35 cellular contexts compared by ENCODE assay signal in the genomic region with DNA sequence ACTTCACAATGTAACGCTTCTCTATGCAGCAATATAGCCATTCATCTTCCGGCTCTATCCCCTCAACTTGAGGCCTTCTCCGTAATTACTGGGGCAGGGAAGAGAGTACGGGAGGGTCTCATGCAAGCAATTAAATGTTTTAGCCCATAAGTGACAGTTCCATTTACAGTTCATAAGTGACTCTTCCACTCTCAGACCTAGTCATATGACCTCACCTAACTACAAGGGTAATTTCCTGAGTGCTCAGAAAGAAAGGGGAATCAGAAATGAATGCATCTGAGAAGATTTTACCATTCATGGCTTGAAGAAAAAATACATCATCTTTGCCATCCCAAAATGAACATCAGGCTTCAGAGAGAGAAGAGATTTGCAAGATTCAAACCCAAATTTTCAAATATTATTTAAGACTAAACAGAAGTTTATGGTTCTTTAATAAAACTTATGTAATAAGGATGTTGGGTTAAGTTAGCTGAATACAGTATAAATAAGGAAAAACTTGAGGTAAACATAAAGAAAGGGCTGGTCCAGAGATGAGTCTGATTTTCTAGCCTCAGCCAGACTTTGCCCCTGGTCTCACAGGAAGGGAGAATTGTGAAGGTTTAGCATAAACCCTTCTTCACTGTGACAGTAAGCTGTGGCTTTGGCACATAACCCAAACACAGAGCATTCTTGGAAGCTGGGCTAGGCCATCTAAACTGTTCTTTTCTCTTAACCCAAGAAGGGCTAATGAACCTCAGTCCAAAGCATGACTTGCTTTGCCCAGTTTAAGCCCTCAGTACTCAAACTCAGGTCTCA. TPM values are rescaled to one million over a fixed set of nuclear protein-coding genes. Genes with fewer than 3 reads are reported as not detected.
"Had no signal": no experiment of that assay in that cellular context is flagged by ENCODE, and none has a peak within 500 bp of the region (broad histone marks: within the 10 kb centered on the region; RNA-seq: fewer than 3 reads in every experiment).

No MANE protein-coding gene starts in this region.

- H3K4me1 ChIP-seq: adrenal gland, body of pancreas, esophagus muscularis mucosa, gastroesophageal sphincter had no signal

- H3K9me3 Mint-ChIP-seq: activated CD4-positive, alpha-beta memory T cell treated with anti-CD3 and anti-CD28 coated beads, Interleukin-2, amount 10 ng/mL, durations not matched to agents 7 days and 5 days; activated CD4-positive, alpha-beta T cell treated with anti-CD3 and anti-CD28 coated beads, Interleukin-2, amount 10 ng/mL, durations not matched to agents 7 days and 5 days; activated naive CD4-positive, alpha-beta T cell treated with anti-CD3 and anti-CD28 coated beads for 36 hours; activated naive CD4-positive, alpha-beta T cell treated with anti-CD3 and anti-CD28 coated beads, Interleukin-2, amount 50 U/mL, for 24 hours; activated naive CD8-positive, alpha-beta T cell treated with anti-CD3 and anti-CD28 coated beads for 36 hours; activated naive CD8-positive, alpha-beta T cell treated with anti-CD3 and anti-CD28 coated beads, Interleukin-2, amount 50 U/mL, for 24 hours; activated T-helper 1 cell treated with anti-CD3 and anti-CD28 coated beads, Interleukin-12 subunit alpha, Interleukin-12 subunit beta, Interleukin-2, Interleukin-4 antibody, amounts not matched to agents 30 ng/mL and 10 ng/mL and 1 ng/mL, durations not matched to agents 14 hours and 24 hours and 36 hours; activated T-helper 2 cell treated with anti-CD3 and anti-CD28 coated beads, Interferon-gamma antibody, Interleukin-2, Interleukin-4, amounts not matched to agents 10 μg/mL and 5 μg/mL and 100 μg/mL, durations not matched to agents 14 hours and 24 hours and 36 hours; effector memory CD8-positive, alpha-beta T cell; WTC11 had no signal

- H3K4me1 Mint-ChIP-seq: activated CD4-positive, alpha-beta memory T cell treated with anti-CD3 and anti-CD28 coated beads, Interleukin-2, amount 10 ng/mL, durations not matched to agents 7 days and 5 days; activated CD4-positive, alpha-beta T cell treated with anti-CD3 and anti-CD28 coated beads, Interleukin-2, amount 10 ng/mL, durations not matched to agents 7 days and 5 days; activated naive CD4-positive, alpha-beta T cell treated with anti-CD3 and anti-CD28 coated beads, Interleukin-2, amount 50 U/mL, for 24 hours; activated naive CD8-positive, alpha-beta T cell treated with anti-CD3 and anti-CD28 coated beads for 36 hours; activated naive CD8-positive, alpha-beta T cell treated with anti-CD3 and anti-CD28 coated beads, Interleukin-2, amount 50 U/mL, for 24 hours; WTC11 had no signal

- FAIRE-seq: TTC549 had no signal

- H3K9me3 ChIP-seq: adrenal gland, body of pancreas, esophagus muscularis mucosa had no signal

- H3K36me3 ChIP-seq: adrenal gland, esophagus muscularis mucosa, gastroesophageal sphincter had no signal

- H3K4me3 Mint-ChIP-seq: activated CD4-positive, alpha-beta memory T cell treated with anti-CD3 and anti-CD28 coated beads, Interleukin-2, amount 10 ng/mL, durations not matched to agents 7 days and 5 days; activated CD4-positive, alpha-beta T cell treated with anti-CD3 and anti-CD28 coated beads, Interleukin-2, amount 10 ng/mL, durations not matched to agents 7 days and 5 days; activated naive CD4-positive, alpha-beta T cell treated with anti-CD3 and anti-CD28 coated beads for 36 hours; activated naive CD4-positive, alpha-beta T cell treated with anti-CD3 and anti-CD28 coated beads, Interleukin-2, amount 50 U/mL, for 24 hours; activated naive CD8-positive, alpha-beta T cell treated with anti-CD3 and anti-CD28 coated beads for 36 hours; activated naive CD8-positive, alpha-beta T cell treated with anti-CD3 and anti-CD28 coated beads, Interleukin-2, amount 50 U/mL, for 24 hours; activated T-cell treated with anti-CD3 and anti-CD28 coated beads, Interleukin-2, amount 50 U/mL, for 4 hours; activated T-helper 1 cell treated with anti-CD3 and anti-CD28 coated beads, Interleukin-12 subunit alpha, Interleukin-12 subunit beta, Interleukin-2, Interleukin-4 antibody, amounts not matched to agents 30 ng/mL and 10 ng/mL and 1 ng/mL, durations not matched to agents 14 hours and 24 hours and 36 hours; effector memory CD8-positive, alpha-beta T cell; WTC11 had no signal

- DNase-seq: activated CD4-positive, alpha-beta memory T cell treated with anti-CD3 and anti-CD28 coated beads, Interleukin-2, amount 10 ng/mL, durations not matched to agents 7 days and 5 days; activated CD4-positive, alpha-beta T cell treated with anti-CD3 and anti-CD28 coated beads for 1 hour; activated CD4-positive, alpha-beta T cell treated with anti-CD3 and anti-CD28 coated beads for 4 hours; activated CD4-positive, alpha-beta T cell treated with anti-CD3 and anti-CD28 coated beads, Interleukin-2, amount 10 ng/mL, durations not matched to agents 7 days and 5 days; activated CD4-positive, alpha-beta T cell treated with anti-CD3 and anti-CD28 coated beads, Interleukin-2, amount 50 U/mL, for 4 hours; activated CD8-positive, alpha-beta memory T cell treated with anti-CD3 and anti-CD28 coated beads, Interleukin-2, amount 50 U/mL, for 48 hours; activated effector memory CD4-positive, alpha-beta T cell treated with anti-CD3 and anti-CD28 coated beads, Interleukin-2, amount 50 U/mL, for 16 hours; activated naive CD4-positive, alpha-beta T cell treated with anti-CD3 and anti-CD28 coated beads for 36 hours; activated naive CD8-positive, alpha-beta T cell treated with anti-CD3 and anti-CD28 coated beads for 36 hours; activated naive CD8-positive, alpha-beta T cell treated with anti-CD3 and anti-CD28 coated beads, Interleukin-2, amount 50 U/mL, for 24 hours; activated T-cell treated with anti-CD3 and anti-CD28 coated beads for 4 hours; activated T-cell treated with anti-CD3 and anti-CD28 coated beads, Interleukin-2, amount 50 U/mL, for 4 hours; adrenal gland; amygdala; aorta; body of pancreas; caudate nucleus; cortex of kidney; dermis blood vessel endothelial cell; effector CD4-positive, alpha-beta T cell; effector memory CD8-positive, alpha-beta T cell; erythroblast; foreskin melanocyte; T-helper 2 cell had no signal

- H3K27me3 ChIP-seq: adrenal gland, body of pancreas, esophagus muscularis mucosa had no signal

- ATAC-seq: activated naive CD8-positive, alpha-beta T cell treated with anti-CD3 and anti-CD28 coated beads, Interleukin-2, amount 50 U/mL, for 24 hours; activated T-cell treated with anti-CD3 and anti-CD28 coated beads, Interleukin-2, amount 50 U/mL, for 4 hours; body of pancreas; effector memory CD8-positive, alpha-beta T cell; gastroesophageal sphincter; WTC11 had no signal

- H3K27ac ChIP-seq: adrenal gland, body of pancreas, esophagus muscularis mucosa, gastroesophageal sphincter, VCaP had no signal

- H3K27ac Mint-ChIP-seq: activated CD4-positive, alpha-beta memory T cell treated with anti-CD3 and anti-CD28 coated beads, Interleukin-2, amount 10 ng/mL, durations not matched to agents 7 days and 5 days; activated CD4-positive, alpha-beta T cell treated with anti-CD3 and anti-CD28 coated beads, Interleukin-2, amount 10 ng/mL, durations not matched to agents 7 days and 5 days; activated naive CD4-positive, alpha-beta T cell treated with anti-CD3 and anti-CD28 coated beads for 36 hours; activated naive CD4-positive, alpha-beta T cell treated with anti-CD3 and anti-CD28 coated beads, Interleukin-2, amount 50 U/mL, for 24 hours; activated naive CD8-positive, alpha-beta T cell treated with anti-CD3 and anti-CD28 coated beads for 36 hours; activated naive CD8-positive, alpha-beta T cell treated with anti-CD3 and anti-CD28 coated beads, Interleukin-2, amount 50 U/mL, for 24 hours; activated T-helper 1 cell treated with anti-CD3 and anti-CD28 coated beads, Interleukin-12 subunit alpha, Interleukin-12 subunit beta, Interleukin-2, Interleukin-4 antibody, amounts not matched to agents 30 ng/mL and 10 ng/mL and 1 ng/mL, durations not matched to agents 14 hours and 24 hours and 36 hours; activated T-helper 2 cell treated with anti-CD3 and anti-CD28 coated beads, Interferon-gamma antibody, Interleukin-2, Interleukin-4, amounts not matched to agents 10 μg/mL and 5 μg/mL and 100 μg/mL, durations not matched to agents 14 hours and 24 hours and 36 hours; effector memory CD8-positive, alpha-beta T cell; WTC11 had no signal

- H3K4me3 ChIP-seq: adrenal gland, body of pancreas, esophagus muscularis mucosa, gastroesophageal sphincter had no signal

- H3K36me3 Mint-ChIP-seq: activated naive CD4-positive, alpha-beta T cell treated with anti-CD3 and anti-CD28 coated beads, Interleukin-2, amount 50 U/mL, for 24 hours; activated naive CD8-positive, alpha-beta T cell treated with anti-CD3 and anti-CD28 coated beads for 36 hours; WTC11 had no signal

RNA-seq across cellular contexts. Expression of a gene that starts 13.4 kb away (rescaled TPM):
- total RNA-seq: activated CD4-positive, alpha-beta memory T cell treated with anti-CD3 and anti-CD28 coated beads, Interleukin-2, amount 10 ng/mL, durations not matched to agents 7 days and 5 days; activated CD4-positive, alpha-beta T cell treated with anti-CD3 and anti-CD28 coated beads, Interleukin-2, amount 10 ng/mL, durations not matched to agents 7 days and 5 days; activated naive CD4-positive, alpha-beta T cell treated with anti-CD3 and anti-CD28 coated beads for 36 hours; activated naive CD8-positive, alpha-beta T cell treated with anti-CD3 and anti-CD28 coated beads for 36 hours; activated T-cell treated with anti-CD3 and anti-CD28 coated beads, Interleukin-2, amount 50 U/mL, for 4 hours; activated T-helper 1 cell treated with anti-CD3 and anti-CD28 coated beads, Interleukin-12 subunit alpha, Interleukin-12 subunit beta, Interleukin-2, Interleukin-4 antibody, amounts not matched to agents 30 ng/mL and 10 ng/mL and 1 ng/mL, durations not matched to agents 14 hours and 24 hours and 36 hours; activated T-helper 2 cell treated with anti-CD3 and anti-CD28 coated beads, Interferon-gamma antibody, Interleukin-2, Interleukin-4, amounts not matched to agents 10 μg/mL and 5 μg/mL and 100 μg/mL, durations not matched to agents 14 hours and 24 hours and 36 hours; adrenal gland; aorta; body of pancreas; chondrocyte; dermis blood vessel endothelial cell; gastroesophageal sphincter; glomerular endothelial cell; T-helper 1 cell treated with Interleukin-12 subunit alpha and Interleukin-12 subunit beta and Interleukin-4 antibody, amounts not matched to agents 30 ng/mL and 1 ng/mL, for 36 hours had no signal
- polyA plus RNA-seq: adrenal gland, aorta had no signal
